In genomic region chr9:122912964-122913673, GRCh38 we compare ENCODE assay signal across 1 cellular context.
TF ChIP-seq lines count a peak whose summit lies in the region.

Gene ZBTB6 (minus strand): TSS chr9:122913323. CDS start chr9:122912072, 1,251 bp downstream.

TF ChIP-seq in A549, 52 proteins besides CTCF, POLR2A, EP300 and RAD21 (continued from another document):
- TF ChIP-seq USF2 (IDR thresholded peaks at IDR 0.05), result no peak
